ENCODE assay signal across 8 cellular contexts in genomic region chr15:92831459-92832229, GRCh38.
DNase-seq lines count a peak whose midpoint lies in the region; ATAC-seq and TF ChIP-seq lines count a peak whose summit lies in the region.

No MANE protein-coding gene starts in this region.

- H3K4me1 Mint-ChIP-seq in activated CD4-positive, alpha-beta memory T cell treated with anti-CD3 and anti-CD28 coated beads for 36 hours (ENCODE audit: low read depth), result peaks cover 52% of the 10 kb centered on the region

- DNase-seq in CD1c-positive myeloid dendritic cell (ENCODE audit: extremely low spot score) (peak; percentile 75), NCI-H82 (lab: John Stamatoyannopoulos, UW) (peak; percentile 100), lung (ENCODE audit: low spot score) (peak; percentile 92)
- peak; percentile 95 for DNase-seq in activated CD4-positive, alpha-beta memory T cell treated with anti-CD3 and anti-CD28 coated beads for 36 hours
- peak; percentile 56 to 83 (median 74) for DNase-seq in stimulated activated CD4-positive, alpha-beta T cell treated with anti-CD3 and anti-CD28 coated beads, TNF-alpha, amount 100 ng/mL, for 4 hours (ENCODE audit: low read depth in 3 of 3)

- H3K9me3 Mint-ChIP-seq in activated CD4-positive, alpha-beta memory T cell treated with anti-CD3 and anti-CD28 coated beads for 36 hours, result no peaks in the 10 kb centered on the region

- peak overlapping the region; percentile 99 for H3K27ac Mint-ChIP-seq in activated CD4-positive, alpha-beta memory T cell treated with anti-CD3 and anti-CD28 coated beads for 36 hours

- no peak for TF ChIP-seq CTCF in lung (IDR thresholded peaks at IDR 0.05; ENCODE audit: control extremely low read depth, extremely low read depth)

- intact Hi-C loops in activated CD4-positive, alpha-beta memory T cell treated with anti-CD3 and anti-CD28 coated beads for 36 hours (cut with micrococcal nuclease), result loop anchor here (1.0 kb wide), 7 partner anchors 10 to 206 kb away; no protein-coding TSS in a partner anchor

- peak overlapping the region; percentile 3 to 9 for H3K4me3 ChIP-seq in duodenal mucosa (ENCODE audit: low read depth in 1 of 2, low read length in 2 of 2)
- H3K4me3 ChIP-seq in lung, result no peak overlapping the region

- H3K27ac ChIP-seq in duodenal mucosa (ENCODE audit: low read depth, low read length) (peak overlapping the region; percentile 89), lung (ENCODE audit: low read depth in 1 of 2, low read length in 1 of 2) (peak overlapping the region; percentile 92 to 99)

- ATAC-seq in GM19452 (IDR thresholded peaks at IDR 0.05; ENCODE audit: unreplicated experiment) (peak; percentile 96), HG03575 (IDR thresholded peaks at IDR 0.05; ENCODE audit: extremely low read depth, insufficient number of reproducible peaks, low FRiP score, unreplicated experiment) (peak; percentile 88), lung (ENCODE audit: insufficient read depth, low FRiP score) (peak; percentile 96)

- H3K36me3 ChIP-seq in duodenal mucosa (ENCODE audit: control insufficient read depth in 1 of 2, insufficient read depth in 2 of 2, low read length in 2 of 2) (no peaks in the 10 kb centered on the region), lung (ENCODE audit: control insufficient read depth in 2 of 2, insufficient read depth in 2 of 2, low read length in 2 of 2) (no peaks in the 10 kb centered on the region)

- H3K9ac ChIP-seq in duodenal mucosa (ENCODE audit: low read depth in 1 of 2, low read length in 2 of 2), result peak overlapping the region; percentile 23 to 73

- CTCF ChIA-PET in activated CD4-positive, alpha-beta memory T cell treated with anti-CD3 and anti-CD28 coated beads for 36 hours (lab: Charles Lee), result interaction anchor here (0.7 to 4.5 kb wide), 22 partner anchors 11 to 122 kb away, joined by 3 to 48 read pairs (median 5); partner anchors contain the start of gene CHD2

- peaks cover 2% of the 10 kb centered on the region for H3K36me3 Mint-ChIP-seq in activated CD4-positive, alpha-beta memory T cell treated with anti-CD3 and anti-CD28 coated beads for 36 hours

- H3K9me3 ChIP-seq in duodenal mucosa (ENCODE audit: control insufficient read depth in 1 of 2, low read length in 2 of 2) (no peaks in the 10 kb centered on the region), lung (ENCODE audit: control insufficient read depth in 2 of 2, insufficient read depth in 1 of 2, low read length in 1 of 2) (no peaks in the 10 kb centered on the region)

- POLR2A ChIA-PET in activated CD4-positive, alpha-beta memory T cell treated with anti-CD3 and anti-CD28 coated beads for 36 hours (lab: Charles Lee), result interaction anchor here (0.7 to 5.9 kb wide), 14 partner anchors 11 to 95 kb away, joined by 3 to 171 read pairs (median 12); partner anchors contain the start of gene CHD2

- H3K27me3 Mint-ChIP-seq in activated CD4-positive, alpha-beta memory T cell treated with anti-CD3 and anti-CD28 coated beads for 36 hours, result peaks cover 2% of the 10 kb centered on the region

- no peaks in the 10 kb centered on the region for H3K27me3 ChIP-seq in duodenal mucosa (ENCODE audit: control insufficient read depth in 1 of 2, insufficient read depth in 2 of 2, low read length in 2 of 2)
- H3K27me3 ChIP-seq in lung (ENCODE audit: control insufficient read depth, insufficient read depth), result no peaks in the 10 kb centered on the region

- H3K4me1 ChIP-seq in duodenal mucosa (ENCODE audit: control insufficient read depth in 1 of 2, insufficient read depth in 2 of 2, low read length in 2 of 2) (peaks cover 22 to 25% of the 10 kb centered on the region in 2 donors), lung (ENCODE audit: control insufficient read depth in 2 of 2, insufficient read depth in 2 of 2, low read length in 2 of 2) (peaks cover 4 to 15% of the 10 kb centered on the region in 2 donors)

- peak overlapping the region; percentile 70 for H3K4me3 Mint-ChIP-seq in activated CD4-positive, alpha-beta memory T cell treated with anti-CD3 and anti-CD28 coated beads for 36 hours

- 0 to 1% methylated on average over 12 of the region's 12 CpGs for WGBS in lung, 2 donors
